12 cellular contexts compared by ENCODE assay signal in genomic region chr6:128601060-128601459, GRCh38.
DNase-seq lines count a peak whose midpoint lies in the region; ATAC-seq, FAIRE-seq and TF ChIP-seq lines count a peak whose summit lies in the region.
"Had no signal": no experiment of that assay in that cellular context is flagged by ENCODE, and none has a peak within 500 bp of the region (broad histone marks: within the 10 kb centered on the region; RNA-seq: fewer than 3 reads in every experiment).

No MANE protein-coding gene starts in this region.

- 93 to 95% methylated on average over 3 of the region's 4 CpGs for WGBS in mesodermal cell (ENCODE audit: insufficient coverage in 2 of 2), 2 experiments

- H3K9me3 ChIP-seq in mesodermal cell (ENCODE audit: control insufficient read depth, low read length) (no peaks in the 10 kb centered on the region), ascending aorta (no peaks in the 10 kb centered on the region)
- H3K9me3 ChIP-seq: transverse colon had no signal

- no peaks in the 10 kb centered on the region for H3K27me3 ChIP-seq in bronchial epithelial cell (ENCODE audit: control insufficient read depth, insufficient read depth, low read length)
- H3K27me3 ChIP-seq in ascending aorta = no peaks in the 10 kb centered on the region
- H3K27me3 ChIP-seq: dorsolateral prefrontal cortex, neural progenitor cell, transverse colon had no signal

- H3K4me1 ChIP-seq in mesodermal cell (ENCODE audit: control insufficient read depth, insufficient read depth, low read length, poor library complexity, severe bottlenecking) = peaks cover 37% of the 10 kb centered on the region
- no peaks in the 10 kb centered on the region for H3K4me1 ChIP-seq in ascending aorta
- H3K4me1 ChIP-seq: neural progenitor cell, transverse colon had no signal

- peak overlapping the region; percentile 84 for H3K27ac ChIP-seq in mesodermal cell (ENCODE audit: low read depth, low read length, severe bottlenecking)
- H3K27ac ChIP-seq in ascending aorta = no peak overlapping the region
- H3K27ac ChIP-seq: dorsolateral prefrontal cortex, neural progenitor cell, transverse colon had no signal

- H3K4me3 ChIP-seq in NB4 (ENCODE audit: low read depth, low read length) = no peak overlapping the region
- H3K4me3 ChIP-seq in bronchial epithelial cell (ENCODE audit: low read depth, low read length) = no peak overlapping the region
- no peak overlapping the region for H3K4me3 ChIP-seq in mesodermal cell (ENCODE audit: extremely low read depth, insufficient read depth, low read length, poor library complexity, severe bottlenecking)
- H3K4me3 ChIP-seq in ascending aorta = no peak overlapping the region
- H3K4me3 ChIP-seq: dorsolateral prefrontal cortex, neural progenitor cell, transverse colon had no signal

- H3K27ac Mint-ChIP-seq in CD14-positive monocyte = no peak overlapping the region

- peaks cover 0 to 2% (median 0%) of the 10 kb centered on the region in 7 donors for H3K9me3 Mint-ChIP-seq in CD14-positive monocyte
- H3K9me3 Mint-ChIP-seq: neural progenitor cell had no signal

- DNase-seq in Daoy (ENCODE audit: low read depth) (peak; percentile 71), NB4 (ENCODE audit: low read depth) (peak; percentile 29), bronchial epithelial cell (ENCODE audit: low read depth) (peak; percentile 77), CD14-positive monocyte (ENCODE audit: low spot score) (no peak), ascending aorta (ENCODE audit: low spot score in 2 of 2) (no peak)
- DNase-seq: dorsolateral prefrontal cortex, transverse colon had no signal

- TF ChIP-seq CTCF in NB4 (IDR thresholded peaks at IDR 0.05; ENCODE audit: low read depth, low read length) (no peak), bronchial epithelial cell (IDR thresholded peaks at IDR 0.05; ENCODE audit: insufficient read depth, low read length, severe bottlenecking) (no peak), CD14-positive monocyte (IDR thresholded peaks at IDR 0.05) (no peak), ascending aorta (IDR thresholded peaks at IDR 0.05) (no peak)

- no peak for TF ChIP-seq POLR2A in NB4 (IDR thresholded peaks at IDR 0.05; ENCODE audit: extremely low read depth, insufficient read length)

- no peaks in the 10 kb centered on the region for H3K36me3 Mint-ChIP-seq in CD14-positive monocyte
- H3K36me3 Mint-ChIP-seq: neural progenitor cell had no signal

- ATAC-seq in HG02798 (IDR thresholded peaks at IDR 0.05; ENCODE audit: poor library complexity, unreplicated experiment) = no peak
- ATAC-seq in HG03520 (IDR thresholded peaks at IDR 0.05; ENCODE audit: unreplicated experiment) = no peak
- ATAC-seq: Panc1 had no signal

- intact Hi-C loops in CD14-positive monocyte (cut with micrococcal nuclease) (no loop called here), ascending aorta (cut with DNase I) (no loop called here)

- no peak for FAIRE-seq in bronchial epithelial cell (lab: Jason Lieb, UNC)

- no peaks in the 10 kb centered on the region for H3K27me3 Mint-ChIP-seq in CD14-positive monocyte (ENCODE audit: low read depth in 3 of 3)

- H3K4me3 Mint-ChIP-seq in CD14-positive monocyte = no peak overlapping the region
- H3K4me3 Mint-ChIP-seq: neural progenitor cell had no signal

- H3K4me1 Mint-ChIP-seq in CD14-positive monocyte = no peaks in the 10 kb centered on the region

- H3K36me3 ChIP-seq in bronchial epithelial cell (ENCODE audit: control insufficient read depth, insufficient read depth, low read length) (no peaks in the 10 kb centered on the region), mesodermal cell (ENCODE audit: control insufficient read depth, insufficient read depth, low read length) (no peaks in the 10 kb centered on the region), ascending aorta (no peaks in the 10 kb centered on the region)
- H3K36me3 ChIP-seq: neural progenitor cell, transverse colon had no signal

Comparison
In these comparisons a context has a peak if more than half of its experiments do, and no peak if none do; other contexts are left out.
1. DNase-seq: peak in Daoy (single experiment), NB4 (single experiment) and bronchial epithelial cell (single experiment); none in CD14-positive monocyte (single experiment) and ascending aorta (0 of 2).